In the genomic region with DNA sequence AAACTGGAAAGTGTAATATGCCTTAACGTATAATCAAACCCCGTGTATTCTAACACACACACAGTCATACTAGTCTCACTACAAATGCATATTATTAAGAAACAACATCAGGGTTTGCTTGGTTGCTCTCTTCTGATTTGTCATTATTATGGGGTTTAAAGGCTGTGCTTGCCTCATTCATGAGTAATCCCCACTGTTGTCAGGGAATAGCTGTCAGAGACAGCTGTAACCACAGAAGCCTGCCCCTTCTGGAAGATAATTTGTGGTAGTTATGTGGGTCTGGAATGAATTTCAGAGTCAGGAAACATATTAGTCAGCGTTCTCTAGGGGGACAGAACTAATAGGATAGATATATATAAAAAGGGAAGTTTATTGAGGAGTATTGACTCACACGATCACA, we compare ENCODE assay signal across 13 cellular contexts.
DNase-seq lines count a peak whose midpoint lies in the region; ATAC-seq and TF ChIP-seq lines count a peak whose summit lies in the region.
"Had no signal": no experiment of that assay in that cellular context is flagged by ENCODE, and none has a peak within 500 bp of the region (broad histone marks: within the 10 kb centered on the region; RNA-seq: fewer than 3 reads in every experiment).

No MANE protein-coding gene starts in this region.

- ATAC-seq in thoracic aorta (ENCODE audit: insufficient number of reproducible peaks, low FRiP score, low read depth) (peak; percentile 37), HG02970 (IDR thresholded peaks at IDR 0.05; ENCODE audit: low FRiP score, unreplicated experiment) (no peak), HG02938 (IDR thresholded peaks at IDR 0.05; ENCODE audit: unreplicated experiment) (no peak)

- H3K4me3 ChIP-seq in thoracic aorta: no peak overlapping the region
- H3K4me3 ChIP-seq: ascending aorta, prostate gland had no signal

- H3K36me3 ChIP-seq in thoracic aorta: no peaks in the 10 kb centered on the region
- H3K36me3 ChIP-seq: ascending aorta, prostate gland had no signal

- peak overlapping the region; percentile 30 for H3K27ac ChIP-seq in angular gyrus (ENCODE audit: low read depth, low read length)
- peak overlapping the region; percentile 15 to 49 for H3K27ac ChIP-seq in thoracic aorta
- H3K27ac ChIP-seq: 22Rv1, prostate gland had no signal

- peaks cover 4 to 20% of the 10 kb centered on the region in 2 donors for H3K4me1 ChIP-seq in thoracic aorta (ENCODE audit: control insufficient read depth in 1 of 2, low read depth in 2 of 2)
- H3K4me1 ChIP-seq: prostate gland had no signal

- peak; percentile 57 for DNase-seq in DMS 273 (lab: John Stamatoyannopoulos, UW; ENCODE audit: unreplicated experiment)
- DNase-seq in DMS 273 treated with DMSO at 0.1 percent for 48 hours (lab: John Stamatoyannopoulos, UW): no peak
- peak; percentile 71 for DNase-seq in islet precursor cell
- no peak for DNase-seq in thoracic aorta (ENCODE audit: low spot score)
- DNase-seq in NK-92 (lab: John Stamatoyannopoulos, UW; ENCODE audit: unreplicated experiment): no peak
- DNase-seq: activated CD4-positive, alpha-beta T cell treated with anti-CD3 and anti-CD28 coated beads for 48 hours; NCI-H524 treated with DMSO at 0.1 percent for 48 hours had no signal

- no peak for TF ChIP-seq CTCF in thoracic aorta (IDR thresholded peaks at IDR 0.05)

- H3K27me3 ChIP-seq in thoracic aorta (replicated peaks; ENCODE audit: insufficient read depth): no peaks in the 10 kb centered on the region
- H3K27me3 ChIP-seq: ascending aorta had no signal

- no peaks in the 10 kb centered on the region for H3K9me3 ChIP-seq in thoracic aorta
- H3K9me3 ChIP-seq: ascending aorta, prostate gland had no signal

Comparison
In these comparisons a context has a peak if more than half of its experiments do, and no peak if none do; other contexts are left out.
1. DNase-seq: peak in DMS 273 (single experiment) and islet precursor cell (single experiment); none in DMS 273 treated with DMSO at 0.1 percent for 48 hours (single experiment), thoracic aorta (single experiment) and NK-92 (single experiment).